ENCODE assay signal across 8 cellular contexts in genomic region chr20:44586289-44586911, GRCh38. TPM values are rescaled to one million over a fixed set of nuclear protein-coding genes. Genes with fewer than 3 reads are reported as not detected.
A peak's percentile ranks its signal among the peaks of the same experiment; 100 is the strongest.
DNase-seq lines count a peak whose midpoint lies in the region; ATAC-seq and TF ChIP-seq lines count a peak whose summit lies in the region.

No MANE protein-coding gene starts in this region.

- no peak overlapping the region for H3K27ac Mint-ChIP-seq in neural progenitor cell

- H3K9me2 ChIP-seq in PC-3 (replicated peaks; ENCODE audit: low read length): no peaks in the 10 kb centered on the region

- no peak overlapping the region for H3K4me3 Mint-ChIP-seq in neural progenitor cell

- DNase-seq in GM12864 (ENCODE audit: low read depth) (peak; percentile 89), NCI-H748 treated with DMSO at 0.1 percent for 48 hours (lab: John Stamatoyannopoulos, UW) (no peak), neural progenitor cell (ENCODE audit: low spot score) (no peak), dorsolateral prefrontal cortex (no peak), PC-3 (no peak)

- no peak overlapping the region for H2AFZ ChIP-seq in neural progenitor cell (replicated peaks)
- H2AFZ ChIP-seq in PC-3 (ENCODE audit: low read length): no peak overlapping the region

- H4K20me1 ChIP-seq in neural progenitor cell (ENCODE audit: low read depth) (peaks cover 3% of the 10 kb centered on the region), PC-3 (ENCODE audit: low read length) (no peaks in the 10 kb centered on the region)

- H3K36me3 ChIP-seq in esophagus (ENCODE audit: control insufficient read depth in 2 of 2, insufficient read depth in 2 of 2, low read length in 1 of 2) (no peaks in the 10 kb centered on the region), neural progenitor cell (no peaks in the 10 kb centered on the region), PC-3 (ENCODE audit: low read depth, low read length) (no peaks in the 10 kb centered on the region)

- no peak overlapping the region for H3K4me3 ChIP-seq in GM12864 (ENCODE audit: low read depth, low read length)
- no peak overlapping the region for H3K4me3 ChIP-seq in esophagus (ENCODE audit: low read depth in 1 of 2, low read length in 2 of 2)
- no peak overlapping the region for H3K4me3 ChIP-seq in neural progenitor cell
- H3K4me3 ChIP-seq in dorsolateral prefrontal cortex: no peak overlapping the region
- H3K4me3 ChIP-seq in PC-3 (ENCODE audit: low read length): no peak overlapping the region

- H3K27ac ChIP-seq in esophagus (ENCODE audit: low read depth in 2 of 2, low read length in 1 of 2) (peak overlapping the region; percentile 11 to 33), neural progenitor cell (no peak overlapping the region), dorsolateral prefrontal cortex (peak overlapping the region in 3 of 59 donors; percentile 4 to 28 (median 11)), PC-3 (ENCODE audit: low read length) (no peak overlapping the region)

- peaks cover 8% of the 10 kb centered on the region for H3K36me3 Mint-ChIP-seq in neural progenitor cell

- H3K9me3 Mint-ChIP-seq in neural progenitor cell: no peaks in the 10 kb centered on the region

- TF ChIP-seq CTCF in GM12864 (IDR thresholded peaks at IDR 0.05; ENCODE audit: low read depth, low read length, missing control alignments) (no peak), neural progenitor cell (IDR thresholded peaks at IDR 0.05) (no peak), dorsolateral prefrontal cortex (IDR thresholded peaks at IDR 0.05 in 54 of 56, conservative IDR thresholded peaks at IDR 0.05 in 2 of 56; ENCODE audit: low read depth in 1 of 56, partially characterized antibody in 56 of 56) (no peak), PC-3 (conservative IDR thresholded peaks at IDR 0.05; ENCODE audit: low read depth, low read length) (no peak)

- no peaks in the 10 kb centered on the region for H3K79me2 ChIP-seq in neural progenitor cell (ENCODE audit: low read depth)
- no peaks in the 10 kb centered on the region for H3K79me2 ChIP-seq in PC-3 (ENCODE audit: low read length)

- ATAC-seq in GM19452 (IDR thresholded peaks at IDR 0.05; ENCODE audit: unreplicated experiment) (peak; percentile 71), HG03378 (IDR thresholded peaks at IDR 0.05; ENCODE audit: unreplicated experiment) (peak; percentile 73), PC-3 (no peak)

- H3K4me1 Mint-ChIP-seq in neural progenitor cell: peaks cover 16% of the 10 kb centered on the region

- CTCF ChIA-PET in PC-3 (lab: Charles Lee): no interaction called here

- intact Hi-C loops in dorsolateral prefrontal cortex (cut with DNase I): no loop called here
- intact Hi-C loops in PC-3 (cut with micrococcal nuclease): no loop called here

- 66 to 79% methylated on average over 3 of the region's 3 CpGs for WGBS in esophagus, 2 donors

- no TSS peak for BruUV-seq in PC-3 (replicated peaks; lab: Mats Ljungman, UMichigan)

- H3K4me1 ChIP-seq in esophagus (ENCODE audit: control insufficient read depth in 2 of 2, insufficient read depth in 2 of 2, low read length in 1 of 2) (peaks cover 0 to 1% of the 10 kb centered on the region in 2 donors), neural progenitor cell (peaks cover 18% of the 10 kb centered on the region), PC-3 (ENCODE audit: insufficient read depth, low read length) (peaks cover 7% of the 10 kb centered on the region; the same call in 1 of the 2 replicates)

- H3F3A ChIP-seq in neural progenitor cell (ENCODE audit: low read depth) (no peaks in the 10 kb centered on the region), PC-3 (ENCODE audit: low read length, unreplicated experiment) (no peaks in the 10 kb centered on the region)

- no peak overlapping the region for H3K4me2 ChIP-seq in neural progenitor cell
- H3K4me2 ChIP-seq in PC-3 (ENCODE audit: low read length): no peak overlapping the region

- POLR2A ChIA-PET in PC-3 (lab: Charles Lee; ENCODE audit: unreplicated experiment): no interaction called here

- H3K27me3 Mint-ChIP-seq in neural progenitor cell (ENCODE audit: insufficient read depth, low read depth): no peaks in the 10 kb centered on the region

- H3K9ac ChIP-seq in neural progenitor cell (no peak overlapping the region), PC-3 (ENCODE audit: low read length) (no peak overlapping the region)

- no peaks in the 10 kb centered on the region for H3K27me3 ChIP-seq in esophagus (ENCODE audit: control insufficient read depth in 1 of 2, insufficient read depth in 2 of 2, low read length in 2 of 2)
- H3K27me3 ChIP-seq in neural progenitor cell: no peaks in the 10 kb centered on the region
- no peaks in the 10 kb centered on the region for H3K27me3 ChIP-seq in dorsolateral prefrontal cortex
- H3K27me3 ChIP-seq in PC-3 (ENCODE audit: low read length): no peaks in the 10 kb centered on the region

- H3K9me3 ChIP-seq in esophagus (ENCODE audit: control insufficient read depth in 2 of 2, insufficient read depth in 1 of 2, low read depth in 1 of 2, low read length in 1 of 2) (no peaks in the 10 kb centered on the region), neural progenitor cell (ENCODE audit: low read depth) (no peaks in the 10 kb centered on the region), PC-3 (ENCODE audit: low read length) (no peaks in the 10 kb centered on the region)

RNA-seq across cellular contexts. Expression of gene PKIG, which starts 4.0 kb away (rescaled TPM):
- 10 to 100 TPM; 13.7 to 33.3 TPM for polyA plus RNA-seq in esophagus
- 40.6 and 64.6 TPM in 2 replicates for total RNA-seq in neural progenitor cell (ENCODE audit: low replicate concordance)
- total RNA-seq in dorsolateral prefrontal cortex: 100 to 1,000 TPM in 6 of 120 experiments, 10 to 100 TPM in 114; 35.0 to 115 (median 72.9) TPM
- 47.5 and 49.2 TPM in 2 replicates for total RNA-seq in PC-3 (2014; rRNA removed)

Comparison
In these comparisons a context has a peak if more than half of its experiments do, and no peak if none do; other contexts are left out.
1. H3K27ac ChIP-seq: peak in esophagus (2 of 2); none in neural progenitor cell (single experiment) and PC-3 (single experiment).